Comparison of ENCODE assay signal across 8 cellular contexts in the genomic region with DNA sequence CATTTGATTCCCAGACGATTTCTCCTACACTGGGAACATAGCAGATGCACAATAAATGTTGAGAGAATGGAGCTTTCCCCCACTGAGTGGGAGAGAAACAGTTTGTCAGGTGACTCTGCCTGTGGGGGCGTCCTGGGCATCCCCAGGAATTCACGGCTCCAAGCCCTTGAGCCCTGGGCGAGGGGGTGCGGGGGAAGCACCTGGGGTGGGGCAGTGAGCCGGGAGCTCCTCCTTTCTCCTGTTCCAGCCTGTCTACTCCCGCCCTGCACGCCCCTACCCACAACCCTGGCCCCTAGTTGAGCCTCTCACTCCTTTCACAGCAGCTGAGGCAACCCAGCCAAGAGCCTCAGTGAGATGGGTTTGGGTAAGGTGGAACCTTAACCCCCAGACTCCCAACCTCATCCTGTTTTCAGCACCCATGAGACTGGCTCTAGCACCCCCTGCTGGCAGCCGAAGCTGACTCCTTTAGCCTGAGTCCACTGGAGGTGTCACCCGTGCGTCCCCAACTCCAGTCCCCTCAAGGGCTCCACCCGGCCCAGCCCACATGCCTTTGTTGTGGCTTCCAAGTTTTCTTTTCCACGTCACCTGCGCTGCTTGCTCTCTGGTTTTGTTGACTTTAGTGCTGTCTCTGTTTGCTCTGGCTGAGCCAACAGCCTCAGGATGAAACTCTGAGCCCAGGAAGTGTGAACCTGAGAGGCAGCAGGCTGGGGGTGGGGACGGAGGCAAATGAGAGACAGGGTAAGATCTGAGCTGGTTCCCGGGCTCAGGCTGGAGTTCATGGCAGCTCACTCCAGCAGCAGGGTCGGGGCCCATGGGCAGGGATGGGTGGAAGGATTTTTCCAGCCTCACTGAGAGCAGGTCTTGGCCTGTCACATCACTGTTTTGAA. TPM values are rescaled to one million over a fixed set of nuclear protein-coding genes. Genes with fewer than 3 reads are reported as not detected.
DNase-seq lines count a peak whose midpoint lies in the region; ATAC-seq and TF ChIP-seq lines count a peak whose summit lies in the region.

No MANE protein-coding gene starts in this region.

- peak; percentile 93 for ATAC-seq in DND-41 (ENCODE audit: insufficient read depth, low read depth)
- ATAC-seq in naive B cell (ENCODE audit: low read depth in 2 of 2), result peak; percentile 40 to 49
- peak; percentile 93 for ATAC-seq in stimulated activated naive CD8-positive, alpha-beta T cell treated with anti-CD3 and anti-CD28 coated beads, Interleukin-15, Interleukin-2, amounts not matched to agents 100 U/mL and 50 U/mL, for 24 hours
- ATAC-seq in HG02759 (IDR thresholded peaks at IDR 0.05; ENCODE audit: unreplicated experiment), result no peak

- peak overlapping the region; percentile 66 for H3K27ac ChIP-seq in DND-41 (ENCODE audit: low read length)

- H3K27me3 ChIP-seq in DND-41 (ENCODE audit: insufficient read depth, low read length, poor library complexity), result no peaks in the 10 kb centered on the region

- no peaks in the 10 kb centered on the region for H3K36me3 Mint-ChIP-seq in HFFc6 (ENCODE audit: low read depth)
- H3K36me3 Mint-ChIP-seq in naive B cell, result no peaks in the 10 kb centered on the region

- H3K4me3 ChIP-seq in DND-41 (ENCODE audit: low read depth in 1 of 2, low read length in 2 of 2) (peak overlapping the region in 1 of 2 experiments; percentile 33; a peak in 2 of 4 replicates), epithelial cell of proximal tubule (ENCODE audit: low read depth, low read length) (no peak overlapping the region)

- peaks cover 8% of the 10 kb centered on the region for H3K4me1 Mint-ChIP-seq in HFFc6 (ENCODE audit: low read depth)
- peaks cover 0 to 1% (median 0%) of the 10 kb centered on the region in 3 donors for H3K4me1 Mint-ChIP-seq in naive B cell

- peak; percentile 95 for TF ChIP-seq CTCF in DND-41 (IDR thresholded peaks at IDR 0.05; ENCODE audit: borderline replicate concordance, extremely low read depth, low read length, poor library complexity, severe bottlenecking)
- peak; percentile 89 for TF ChIP-seq CTCF in HFFc6 (IDR thresholded peaks at IDR 0.05)
- TF ChIP-seq CTCF in epithelial cell of proximal tubule (conservative IDR thresholded peaks at IDR 0.05; ENCODE audit: low read depth, low read length), result peak; percentile 86

- peak overlapping the region; percentile 61 for H3K4me2 ChIP-seq in DND-41 (ENCODE audit: insufficient read depth, low read length)

- H3K9ac ChIP-seq in DND-41 (ENCODE audit: low read depth, low read length), result peak overlapping the region; percentile 48

- peak overlapping the region; percentile 90 for H2AFZ ChIP-seq in DND-41 (ENCODE audit: low read depth, low read length)

- H3K4me3 Mint-ChIP-seq in HFFc6 (no peak overlapping the region), naive B cell (no peak overlapping the region)

- H3K27me3 Mint-ChIP-seq in HFFc6 (ENCODE audit: insufficient read depth) (peaks cover 18% of the 10 kb centered on the region), naive B cell (peaks cover 0 to 31% (median 15%) of the 10 kb centered on the region in 3 donors)

- no peaks in the 10 kb centered on the region for H3K36me3 ChIP-seq in DND-41 (ENCODE audit: insufficient read depth, low read length)

- no peaks in the 10 kb centered on the region for H3K9me3 ChIP-seq in DND-41 (ENCODE audit: insufficient read depth, low read length, severe bottlenecking)

- DNase-seq in DND-41 (peak; percentile 92), HFFc6 (no peak), NCI-H748 (lab: John Stamatoyannopoulos, UW; ENCODE audit: unreplicated experiment) (peak; percentile 80), epithelial cell of proximal tubule (ENCODE audit: low read depth) (no peak), naive B cell (peak; percentile 21)
- DNase-seq in activated CD8-positive, alpha-beta memory T cell treated with anti-CD3 and anti-CD28 coated beads, Interleukin-2, amount 50 U/mL, for 24 hours (ENCODE audit: extremely low read depth), result peak; percentile 60
- peak; percentile 93 for DNase-seq in stimulated activated naive CD8-positive, alpha-beta T cell treated with anti-CD3 and anti-CD28 coated beads, Interleukin-15, Interleukin-2, amounts not matched to agents 100 U/mL and 50 U/mL, for 24 hours

- H3K79me2 ChIP-seq in DND-41 (ENCODE audit: insufficient read depth, low read length), result no peaks in the 10 kb centered on the region

- H3K4me1 ChIP-seq in DND-41 (ENCODE audit: insufficient read depth, low read length), result peaks cover 22% of the 10 kb centered on the region

- no peaks in the 10 kb centered on the region for H4K20me1 ChIP-seq in DND-41 (ENCODE audit: insufficient read depth, low read length)

- no peak overlapping the region for H3K27ac Mint-ChIP-seq in HFFc6
- H3K27ac Mint-ChIP-seq in naive B cell, result peak overlapping the region in 1 of 6 donors; percentile 25

- H3K9me3 Mint-ChIP-seq in HFFc6 (no peaks in the 10 kb centered on the region), naive B cell (no peaks in the 10 kb centered on the region)

RNA-seq across cellular contexts. Expression of gene AQP7, which starts 13.0 kb away (rescaled TPM):
- not detected for total RNA-seq in HFFc6 (2021; fragmentation: NEBNext Ultra II Directional; extraction: Animal tissue kit (Norgen Biotek cat#: 25700))
- total RNA-seq in epithelial cell of proximal tubule, result not detected in 2 replicates
- not detected for polyA plus RNA-seq in naive B cell (ENCODE audit: low read depth in 6 of 6)

RNA-seq across cellular contexts. Expression of gene AQP3, which starts 32.0 kb away (rescaled TPM):
- under 1 TPM; 0.28 to 0.81 (median 0.53) TPM for total RNA-seq in HFFc6 (2021; fragmentation: NEBNext Ultra II Directional; extraction: Animal tissue kit (Norgen Biotek cat#: 25700))
- 0.65 and 5.4 TPM in 2 replicates for total RNA-seq in epithelial cell of proximal tubule
- polyA plus RNA-seq in naive B cell (ENCODE audit: low read depth in 6 of 6), result 1 to 10 TPM in 3 of 6 donors, under 1 TPM in 3; 0.18 to 1.9 (median 0.94) TPM

RNA-seq across cellular contexts. Expression of gene NOL6, which starts 58.3 kb away (rescaled TPM):
- 10 to 100 TPM; 57.9 to 69.2 (median 62.2) TPM for total RNA-seq in HFFc6 (2021; fragmentation: NEBNext Ultra II Directional; extraction: Animal tissue kit (Norgen Biotek cat#: 25700))
- 19.3 and 45.4 TPM in 2 replicates for total RNA-seq in epithelial cell of proximal tubule
- 10 to 100 TPM in 5 of 6 donors, 1 to 10 TPM in 1; 5.7 to 23.9 (median 11.4) TPM for polyA plus RNA-seq in naive B cell (ENCODE audit: low read depth in 6 of 6)

Comparison
In these comparisons a context has a peak if more than half of its experiments do, and no peak if none do; other contexts are left out.
1. DNase-seq: peak in DND-41 (single experiment), NCI-H748 (single experiment), activated CD8-positive, alpha-beta memory T cell treated with anti-CD3 and anti-CD28 coated beads, Interleukin-2, amount 50 U/mL, for 24 hours (single experiment), naive B cell (single experiment) and stimulated activated naive CD8-positive, alpha-beta T cell treated with anti-CD3 and anti-CD28 coated beads, Interleukin-15, Interleukin-2, amounts not matched to agents 100 U/mL and 50 U/mL, for 24 hours (single experiment); none in HFFc6 (single experiment) and epithelial cell of proximal tubule (single experiment).
2. Peak in every context shown above with its lines, with median percentiles within 50 percentile points of each other: CTCF ChIP-seq.